ENCODE assay signal across 8 cellular contexts in the genomic region with DNA sequence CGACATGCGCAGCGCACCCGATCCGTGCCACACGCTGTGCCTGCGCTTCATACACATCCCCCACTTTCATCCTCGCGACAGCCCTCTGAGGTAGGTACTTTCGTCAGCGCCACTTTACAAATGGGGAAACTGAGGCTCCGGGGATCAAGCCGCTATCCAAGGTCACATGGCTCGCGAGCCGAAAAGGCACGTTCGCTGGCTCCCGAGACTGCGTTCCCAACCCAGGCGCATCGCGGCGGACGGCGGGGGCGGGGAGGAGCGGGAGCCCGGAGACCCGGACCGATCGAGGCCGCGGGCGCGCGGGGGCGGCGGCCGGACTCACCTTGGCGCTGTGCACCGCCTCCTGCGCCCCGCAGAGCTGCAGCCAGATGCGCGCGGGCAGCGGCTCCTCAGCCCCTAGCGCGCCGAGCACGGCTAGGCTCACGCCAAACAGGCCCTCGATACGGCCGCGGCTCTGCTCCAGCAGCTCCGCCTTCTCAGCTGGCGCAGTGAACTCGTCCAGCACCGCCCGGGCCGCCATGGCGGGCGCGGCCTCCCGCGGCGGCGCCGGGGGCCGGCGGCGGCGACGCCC. TPM values are rescaled to one million over a fixed set of nuclear protein-coding genes. Genes with fewer than 3 reads are reported as not detected.
A peak's percentile ranks its signal among the peaks of the same experiment; 100 is the strongest.
DNase-seq lines count a peak whose midpoint lies in the region; ATAC-seq and TF ChIP-seq lines count a peak whose summit lies in the region.

No MANE protein-coding gene starts in this region.

- H3K36me3 ChIP-seq in left ventricle myocardium inferior = no peaks in the 10 kb centered on the region

- no peak for TF ChIP-seq CTCF in AG09309 (IDR thresholded peaks at IDR 0.05; ENCODE audit: control insufficient read depth, insufficient read depth, low read depth, low read length, missing control alignments)
- no peak for TF ChIP-seq CTCF in left ventricle myocardium inferior (IDR thresholded peaks at IDR 0.05; ENCODE audit: borderline replicate concordance)

- peaks cover 39% of the 10 kb centered on the region for H3K4me1 Mint-ChIP-seq in activated naive CD8-positive, alpha-beta T cell (ENCODE audit: low read depth)

- H3K4me3 ChIP-seq in AG09309 (ENCODE audit: control insufficient read depth, low read depth, low read length) (peak overlapping the region; percentile 80), left ventricle myocardium inferior (peak overlapping the region; percentile 95)

- peak; percentile 45 for ATAC-seq in GM18909 (IDR thresholded peaks at IDR 0.05; ENCODE audit: poor library complexity, unreplicated experiment)
- peak; percentile 34 for ATAC-seq in HG03103 (IDR thresholded peaks at IDR 0.05; ENCODE audit: low read depth, unreplicated experiment)

- H3K36me3 Mint-ChIP-seq in activated naive CD8-positive, alpha-beta T cell = peaks cover 2% of the 10 kb centered on the region

- no peaks in the 10 kb centered on the region for H3K9me3 ChIP-seq in left ventricle myocardium inferior (replicated peaks)

- peaks cover 85% of the 10 kb centered on the region for H3K4me1 ChIP-seq in left ventricle myocardium inferior

- H3K27ac ChIP-seq in left ventricle myocardium inferior (replicated peaks) = peak overlapping the region; percentile 95

- no peaks in the 10 kb centered on the region for H3K27me3 ChIP-seq in left ventricle myocardium inferior (ENCODE audit: low read depth)

- no peaks in the 10 kb centered on the region for H3K27me3 Mint-ChIP-seq in activated naive CD8-positive, alpha-beta T cell

- peak overlapping the region; percentile 48 for H3K4me3 Mint-ChIP-seq in activated naive CD8-positive, alpha-beta T cell

- H3K9me3 Mint-ChIP-seq in activated naive CD8-positive, alpha-beta T cell (ENCODE audit: low read depth) = peaks cover 3% of the 10 kb centered on the region

- intact Hi-C loops in left ventricle myocardium inferior (cut with micrococcal nuclease) (loop anchor here (10.0 kb wide), 1 partner anchor 225 kb away; a partner anchor contains a TSS), posterior vena cava (cut with DNase I) (loop anchor here (10.0 kb wide), 2 partner anchors 65 to 475 kb away; no protein-coding TSS in a partner anchor)

- H3K27ac Mint-ChIP-seq in activated naive CD8-positive, alpha-beta T cell = peak overlapping the region; percentile 94

- DNase-seq in AG09309 (ENCODE audit: low read depth) (no peak), NOMO-1 treated with DMSO at 0.1 percent for 48 hours (lab: John Stamatoyannopoulos, UW; ENCODE audit: unreplicated experiment) (peak; percentile 46), left ventricle myocardium inferior (peak; percentile 74), posterior vena cava (ENCODE audit: low spot score) (peak; percentile 90), germinal center (ENCODE audit: low spot score) (no peak)

RNA-seq across cellular contexts. Expression of a gene that starts 0.4 kb away (rescaled TPM):
- 18.3 TPM for total RNA-seq in left ventricle myocardium inferior
- total RNA-seq in posterior vena cava = 10 to 100 TPM; 22.4 to 22.7 TPM

Comparison
In these comparisons a context has a peak if more than half of its experiments do, and no peak if none do; other contexts are left out.
1. DNase-seq: peak in NOMO-1 treated with DMSO at 0.1 percent for 48 hours (single experiment), left ventricle myocardium inferior (single experiment) and posterior vena cava (single experiment); none in AG09309 (single experiment) and germinal center (single experiment).